ENCODE assay signal across 1 cellular context in the genomic region with DNA sequence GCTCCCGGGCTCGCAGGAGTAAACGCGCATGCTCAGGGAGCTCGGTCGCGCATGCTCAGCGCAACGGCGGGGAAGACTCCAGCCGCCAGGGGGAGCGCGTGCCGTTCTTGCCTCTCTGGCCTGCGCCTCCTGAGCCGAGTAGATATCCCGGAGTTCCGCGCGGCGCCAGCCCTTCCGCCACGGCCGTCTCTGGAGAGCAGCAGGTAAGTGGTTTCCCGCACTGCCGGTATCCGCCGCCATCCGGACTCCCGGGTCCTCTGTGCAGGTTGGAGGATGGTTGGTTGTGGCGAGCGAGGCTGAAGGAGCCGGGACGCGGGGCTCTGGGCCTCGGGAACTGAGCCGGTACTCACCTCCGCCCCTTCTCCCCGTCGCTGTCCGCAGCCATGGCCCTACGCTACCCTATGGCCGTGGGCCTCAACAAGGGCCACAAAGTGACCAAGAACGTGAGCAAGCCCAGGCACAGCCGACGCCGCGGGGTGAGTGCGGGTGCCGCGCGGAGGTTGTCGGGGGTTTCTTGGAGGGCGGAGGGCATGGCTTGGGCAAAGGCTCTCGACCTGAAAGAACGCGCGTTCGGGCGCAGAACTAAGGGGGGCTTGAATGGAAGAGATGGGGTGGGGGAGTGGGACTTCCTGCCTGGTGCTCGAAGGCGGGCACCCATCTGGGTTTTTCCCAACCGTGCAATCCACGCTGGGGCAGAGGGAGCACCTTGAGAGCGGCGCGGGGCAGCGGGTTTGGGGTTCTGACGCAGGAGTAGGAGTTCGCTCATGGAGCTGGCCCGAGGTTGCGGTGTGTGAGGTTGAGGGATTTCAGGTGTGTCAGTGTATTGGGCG.
A peak's percentile ranks its signal among the peaks of the same experiment; 100 is the strongest.
TF ChIP-seq lines count a peak whose summit lies in the region.

TSS of gene RPL36 (plus strand) at position 171 of the 830 bp plus-strand sequence. CDS start at position 384, 213 bp downstream.

TF ChIP-seq in K562, 482 proteins besides CTCF, POLR2A, EP300 and RAD21 (continued from another document and continues in another):
- TF ChIP-seq, protein P1, sequence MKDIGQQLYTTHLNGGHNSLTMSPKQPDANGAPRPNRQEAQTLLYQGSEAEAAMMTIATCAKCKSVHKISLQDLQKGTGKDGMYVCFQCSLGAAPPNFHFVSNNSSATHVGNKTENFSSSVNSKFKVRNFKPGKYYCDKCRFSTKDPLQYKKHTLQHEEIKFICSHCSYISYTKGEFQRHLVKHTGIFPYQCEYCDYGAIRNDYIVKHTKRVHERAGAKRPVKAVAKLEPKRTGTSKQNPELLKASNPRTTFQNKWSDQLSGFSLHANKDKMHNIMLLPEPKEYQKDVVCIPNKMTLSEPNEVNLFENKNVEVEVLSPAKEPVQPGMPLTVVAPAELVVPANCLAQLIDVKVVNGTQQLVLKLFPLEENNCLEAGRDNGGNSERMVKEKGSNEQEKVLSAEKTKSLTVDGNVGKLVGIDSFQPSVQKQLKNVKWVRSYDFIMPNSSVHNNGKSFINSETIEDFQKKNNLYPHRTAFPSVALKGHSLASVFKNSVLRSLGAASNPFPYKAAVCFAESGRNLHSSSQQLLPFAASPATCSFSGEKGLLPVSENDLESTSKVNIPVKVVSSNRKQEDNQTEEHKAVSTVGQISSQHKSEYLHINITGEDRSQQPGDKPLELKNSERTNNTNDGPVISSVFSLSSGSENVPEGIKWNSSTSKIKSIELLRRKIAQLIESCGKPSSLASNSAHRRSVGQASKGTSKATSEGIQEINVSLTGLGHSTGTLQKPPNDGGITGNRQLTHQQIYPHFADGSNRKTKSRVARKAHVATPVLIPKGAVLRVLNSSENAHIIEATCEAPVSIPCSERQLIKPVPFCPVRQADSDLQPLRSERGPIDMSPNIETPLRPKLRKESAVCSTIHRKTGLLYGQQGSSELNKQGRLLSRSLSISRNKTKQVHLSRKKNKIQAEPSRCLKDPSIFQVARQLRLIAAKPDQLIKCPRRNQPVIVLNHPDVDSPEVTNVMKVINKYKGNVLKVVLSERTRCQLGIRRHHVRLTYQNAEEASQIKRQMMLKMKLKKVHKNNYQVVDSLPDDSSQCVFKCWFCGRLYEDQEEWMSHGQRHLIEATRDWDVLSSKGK (CRISPR knock-in tag; IDR thresholded peaks at IDR 0.05), result no peak
- peak; percentile 74; the same call in 1 of the 2 replicates for TF ChIP-seq TOE1 (IDR thresholded peaks at IDR 0.05; ENCODE audit: borderline replicate concordance)
- peak; percentile 95; the same call in 1 of the 2 replicates for TF ChIP-seq TOE1 (CRISPR knock-in tag; IDR thresholded peaks at IDR 0.05; ENCODE audit: borderline replicate concordance, low read depth)
- no peak for TF ChIP-seq ZFP36 (IDR thresholded peaks at IDR 0.05; ENCODE audit: low read depth, low read length, partially characterized antibody)
- TF ChIP-seq YY1 (IDR thresholded peaks at IDR 0.05; ENCODE audit: borderline replicate concordance in 1 of 3, control insufficient read depth in 1 of 3, extremely low read depth in 1 of 3, insufficient read depth in 3 of 3, insufficient read length in 1 of 3, insufficient replicate concordance in 2 of 3, low read depth in 1 of 3, low read length in 2 of 3), result peak in 2 of 3 experiments; percentile 72 to 76
- TF ChIP-seq CREBBP (IDR thresholded peaks at IDR 0.05; ENCODE audit: low read depth, low read length), result no peak
- no peak for TF ChIP-seq CUX1 (CRISPR knock-in tag; IDR thresholded peaks at IDR 0.05)
- 0 out of 2 replicates have a peak, but pooled peaks have one; percentile 14 for TF ChIP-seq ZNF316 (IDR thresholded peaks at IDR 0.05)
- TF ChIP-seq, protein P2, sequence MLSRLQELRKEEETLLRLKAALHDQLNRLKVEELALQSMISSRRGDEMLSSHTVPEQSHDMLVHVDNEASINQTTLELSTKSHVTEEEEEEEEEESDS (CRISPR knock-in tag; IDR thresholded peaks at IDR 0.05), result no peak
- TF ChIP-seq ZNF175 (CRISPR knock-in tag; IDR thresholded peaks at IDR 0.05; ENCODE audit: low read depth), result no peak
- TF ChIP-seq NFIX (CRISPR knock-in tag; IDR thresholded peaks at IDR 0.05; ENCODE audit: low read depth), result no peak
- no peak for TF ChIP-seq CBX3 (IDR thresholded peaks at IDR 0.05; ENCODE audit: borderline replicate concordance in 1 of 2, low read length in 2 of 2)
- no peak for TF ChIP-seq ID3 (CRISPR knock-in tag; IDR thresholded peaks at IDR 0.05)
- peak; percentile 63 for TF ChIP-seq ID3 (tag; IDR thresholded peaks at IDR 0.05)
- TF ChIP-seq PRPF4 (IDR thresholded peaks at IDR 0.05; ENCODE audit: insufficient read depth, low read depth, low read length, poor library complexity, severe bottlenecking), result peak; percentile 96
- TF ChIP-seq U2AF2 (optimal IDR thresholded peaks at IDR 0.05; ENCODE audit: low read depth, low read length), result no peak
- TF ChIP-seq ZNF174 (CRISPR knock-in tag; IDR thresholded peaks at IDR 0.05), result no peak
- no peak for TF ChIP-seq PTRF (tag; IDR thresholded peaks at IDR 0.05)
- TF ChIP-seq, protein P3, sequence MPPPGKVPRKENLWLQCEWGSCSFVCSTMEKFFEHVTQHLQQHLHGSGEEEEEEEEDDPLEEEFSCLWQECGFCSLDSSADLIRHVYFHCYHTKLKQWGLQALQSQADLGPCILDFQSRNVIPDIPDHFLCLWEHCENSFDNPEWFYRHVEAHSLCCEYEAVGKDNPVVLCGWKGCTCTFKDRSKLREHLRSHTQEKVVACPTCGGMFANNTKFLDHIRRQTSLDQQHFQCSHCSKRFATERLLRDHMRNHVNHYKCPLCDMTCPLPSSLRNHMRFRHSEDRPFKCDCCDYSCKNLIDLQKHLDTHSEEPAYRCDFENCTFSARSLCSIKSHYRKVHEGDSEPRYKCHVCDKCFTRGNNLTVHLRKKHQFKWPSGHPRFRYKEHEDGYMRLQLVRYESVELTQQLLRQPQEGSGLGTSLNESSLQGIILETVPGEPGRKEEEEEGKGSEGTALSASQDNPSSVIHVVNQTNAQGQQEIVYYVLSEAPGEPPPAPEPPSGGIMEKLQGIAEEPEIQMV (tag; conservative IDR thresholded peaks at IDR 0.05; ENCODE audit: low read depth), result no peak
- 0 out of 2 replicates have a peak, but pooled peaks have one; percentile 28 for TF ChIP-seq NR2C1 (IDR thresholded peaks at IDR 0.05)
- 0 out of 2 replicates have a peak, but pooled peaks have one; percentile 17 for TF ChIP-seq NR2C1 (tag; IDR thresholded peaks at IDR 0.05)
- peak; percentile 51; the same call in 1 of the 2 replicates for TF ChIP-seq ZBTB26 (CRISPR knock-in tag; IDR thresholded peaks at IDR 0.05)
- no peak for TF ChIP-seq RBM15 (IDR thresholded peaks at IDR 0.05; ENCODE audit: insufficient read depth, low read length)
- no peak for TF ChIP-seq PURB (CRISPR knock-in tag; IDR thresholded peaks at IDR 0.05; ENCODE audit: low read depth)
- TF ChIP-seq ZSCAN29 (IDR thresholded peaks at IDR 0.05), result 0 out of 2 replicates have a peak, but pooled peaks have one; percentile 80
- TF ChIP-seq NEUROD1 (IDR thresholded peaks at IDR 0.05; ENCODE audit: borderline replicate concordance, low read depth, low read length, partially characterized antibody), result peak; percentile 23
- TF ChIP-seq ZNF778 (CRISPR knock-in tag; IDR thresholded peaks at IDR 0.05), result no peak
- 0 out of 2 replicates have a peak, but pooled peaks have one; percentile 50 for TF ChIP-seq NBN (IDR thresholded peaks at IDR 0.05; ENCODE audit: low read depth)
- TF ChIP-seq HES1 (IDR thresholded peaks at IDR 0.05; ENCODE audit: low read depth), result peak; percentile 55
- peak; percentile 99 for TF ChIP-seq MEIS2 (IDR thresholded peaks at IDR 0.05; ENCODE audit: partially characterized antibody)
- no peak for TF ChIP-seq CEBPG (CRISPR knock-in tag; IDR thresholded peaks at IDR 0.05)
- TF ChIP-seq CEBPG (tag; conservative IDR thresholded peaks at IDR 0.05 in 1 of 2, IDR thresholded peaks at IDR 0.05 in 1 of 2), result no peak
- TF ChIP-seq ZNF282 (CRISPR knock-in tag; IDR thresholded peaks at IDR 0.05), result 0 out of 2 replicates have a peak, but pooled peaks have one; percentile 21
- TF ChIP-seq NKRF (IDR thresholded peaks at IDR 0.05; ENCODE audit: borderline replicate concordance), result peak; percentile 79
- TF ChIP-seq MYC (IDR thresholded peaks at IDR 0.05; ENCODE audit: low read depth, low read length), result peak; percentile 97
- peak; percentile 92; the same call in 1 of the 2 replicates for TF ChIP-seq MYC (CRISPR knock-in tag; IDR thresholded peaks at IDR 0.05; ENCODE audit: borderline replicate concordance, low read depth)
- TF ChIP-seq ZSCAN32 (CRISPR knock-in tag; IDR thresholded peaks at IDR 0.05), result 0 out of 2 replicates have a peak, but pooled peaks have one; percentile 17
- TF ChIP-seq SIRT6 (IDR thresholded peaks at IDR 0.05; ENCODE audit: low read depth, low read length), result no peak
- TF ChIP-seq GATAD2A (IDR thresholded peaks at IDR 0.05), result 0 out of 2 replicates have a peak, but pooled peaks have one; percentile 33
- TF ChIP-seq ETV1 (tag; conservative IDR thresholded peaks at IDR 0.05; ENCODE audit: low read depth), result peak; percentile 69
- no peak for TF ChIP-seq HNRNPH1 (optimal IDR thresholded peaks at IDR 0.05; ENCODE audit: low read depth, low read length)
- TF ChIP-seq KDM4B (IDR thresholded peaks at IDR 0.05; ENCODE audit: borderline replicate concordance in 2 of 2, low read depth in 1 of 2), result no peak
- TF ChIP-seq SREBF1 (IDR thresholded peaks at IDR 0.05; ENCODE audit: borderline replicate concordance, low read depth, low read length), result no peak
- peak; percentile 81; the same call in 1 of the 2 replicates for TF ChIP-seq E2F3 (CRISPR knock-in tag; IDR thresholded peaks at IDR 0.05)
- TF ChIP-seq TAF9B (IDR thresholded peaks at IDR 0.05; ENCODE audit: partially characterized antibody), result peak; percentile 99
- TF ChIP-seq ESRRB (CRISPR knock-in tag; IDR thresholded peaks at IDR 0.05; ENCODE audit: borderline replicate concordance), result no peak
- peak; percentile 83 for TF ChIP-seq PHF20 (IDR thresholded peaks at IDR 0.05; ENCODE audit: partially characterized antibody)
